Comparison of ENCODE assay signal across 10 cellular contexts in genomic region chr3:63791974-63792373, GRCh38. TPM values are rescaled to one million over a fixed set of nuclear protein-coding genes. Genes with fewer than 3 reads are reported as not detected.
A peak's percentile ranks its signal among the peaks of the same experiment; 100 is the strongest.
DNase-seq lines count a peak whose midpoint lies in the region; ATAC-seq, FAIRE-seq and TF ChIP-seq lines count a peak whose summit lies in the region.
"Had no signal": no experiment of that assay in that cellular context is flagged by ENCODE, and none has a peak within 500 bp of the region (broad histone marks: within the 10 kb centered on the region; RNA-seq: fewer than 3 reads in every experiment).

No MANE protein-coding gene starts in this region.

- no peaks in the 10 kb centered on the region for H3K79me2 ChIP-seq in K562 (ENCODE audit: control insufficient read depth, insufficient read depth, low read length)

- WGBS in K562 (ENCODE audit: insufficient coverage, low coverage, missing lambda C conversion rate): 0% methylated on average over 1 of the region's 1 CpG

- TF ChIP-seq CTCF in CD14-positive monocyte (IDR thresholded peaks at IDR 0.05): peak; percentile 17
- peak in 1 of 3 experiments; percentile 26; a peak in 1 of 6 replicates for TF ChIP-seq CTCF in K562 (IDR thresholded peaks at IDR 0.05 in 2 of 3, conservative IDR thresholded peaks at IDR 0.05 in 1 of 3; ENCODE audit: insufficient read depth in 2 of 3, low read depth in 1 of 3, low read length in 3 of 3)

- no peaks in the 10 kb centered on the region for H4K20me1 ChIP-seq in K562 (replicated peaks; ENCODE audit: control insufficient read depth, insufficient read depth, low read length)

- no peak overlapping the region for H3K27ac ChIP-seq in K562 (ENCODE audit: extremely low read depth, low read depth, low read length)
- H3K27ac ChIP-seq: HL-60 had no signal

- TF ChIP-seq EP300 in Ishikawa (IDR thresholded peaks at IDR 0.05; ENCODE audit: borderline replicate concordance) (no peak), K562 (IDR thresholded peaks at IDR 0.05; ENCODE audit: low read length) (no peak)

- H3K36me3 Mint-ChIP-seq in CD14-positive monocyte: no peaks in the 10 kb centered on the region
- no peaks in the 10 kb centered on the region for H3K36me3 Mint-ChIP-seq in T-helper 2 cell treated with Interferon-gamma antibody and Interleukin-4, amounts not matched to agents 5 μg/mL and 100 μg/mL, for 36 hours (ENCODE audit: low read depth)

- TF ChIP-seq RAD21 in Ishikawa (IDR thresholded peaks at IDR 0.05; ENCODE audit: low read depth) (peak; percentile 27; the same call in 1 of the 2 replicates), K562 (CRISPR knock-in tag; conservative IDR thresholded peaks at IDR 0.05 in 1 of 2, IDR thresholded peaks at IDR 0.05 in 1 of 2) (no peak; a peak in 1 of 4 replicates)

- no peak overlapping the region for H3K4me2 ChIP-seq in K562 (ENCODE audit: insufficient read depth, low read length)

- H3K4me1 ChIP-seq in K562 (replicated peaks in 1 of 2; ENCODE audit: control insufficient read depth in 2 of 2, insufficient read depth in 2 of 2, low read length in 2 of 2): no peaks in the 10 kb centered on the region

- H3K9me3 ChIP-seq in K562 (replicated peaks; ENCODE audit: control insufficient read depth, insufficient read depth, low read depth, low read length): no peaks in the 10 kb centered on the region

- no TSS peak for BruUV-seq in K562 (replicated peaks; lab: Mats Ljungman, UMichigan)

- in situ Hi-C loops in K562 (cut with MboI): no loop called here

- H3K36me3 ChIP-seq in K562 (ENCODE audit: control insufficient read depth, insufficient read depth, low read length): no peaks in the 10 kb centered on the region

- no peak overlapping the region for H3K4me3 ChIP-seq in K562

- intact Hi-C loops in CD14-positive monocyte (cut with micrococcal nuclease): no loop called here
- intact Hi-C loops in K562 (cut with micrococcal nuclease): no loop called here
- intact Hi-C loops in left cardiac atrium (cut with DNase I): no loop called here

- H3K9me3 Mint-ChIP-seq in CD14-positive monocyte: peaks cover 0 to 2% (median 0%) of the 10 kb centered on the region in 7 donors
- no peaks in the 10 kb centered on the region for H3K9me3 Mint-ChIP-seq in T-helper 2 cell treated with Interferon-gamma antibody and Interleukin-4, amounts not matched to agents 5 μg/mL and 100 μg/mL, for 36 hours

- no peak overlapping the region for H3K27ac Mint-ChIP-seq in CD14-positive monocyte
- no peak overlapping the region for H3K27ac Mint-ChIP-seq in T-helper 2 cell treated with Interferon-gamma antibody and Interleukin-4, amounts not matched to agents 5 μg/mL and 100 μg/mL, for 36 hours

- H2AFZ ChIP-seq in K562 (ENCODE audit: low read depth, low read length): no peak overlapping the region

- H3K9ac ChIP-seq in K562 (ENCODE audit: insufficient read depth in 1 of 2, low read depth in 2 of 2, low read length in 2 of 2): no peak overlapping the region

- peaks cover 2% of the 10 kb centered on the region for H3K4me1 Mint-ChIP-seq in CD14-positive monocyte
- H3K4me1 Mint-ChIP-seq in T-helper 2 cell treated with Interferon-gamma antibody and Interleukin-4, amounts not matched to agents 5 μg/mL and 100 μg/mL, for 36 hours (ENCODE audit: low read depth): no peaks in the 10 kb centered on the region

- CTCF ChIA-PET in K562 (lab: Yijun Ruan, JAX; ENCODE audit: low intra/inter-chr PET ratio): no interaction called here

- no peak overlapping the region for H3K4me3 Mint-ChIP-seq in CD14-positive monocyte
- H3K4me3 Mint-ChIP-seq in T-helper 2 cell treated with Interferon-gamma antibody and Interleukin-4, amounts not matched to agents 5 μg/mL and 100 μg/mL, for 36 hours: no peak overlapping the region

- TF ChIP-seq POLR2A in K562 (conservative IDR thresholded peaks at IDR 0.05): no peak

- H3K27me3 ChIP-seq in K562 (ENCODE audit: control insufficient read depth in 2 of 2, insufficient read depth in 2 of 2, low read length in 2 of 2): no peaks in the 10 kb centered on the region

- no peak for ATAC-seq in K562
- ATAC-seq in left cardiac atrium: no peak

- POLR2A ChIA-PET in K562 (lab: Yijun Ruan, JAX): no interaction called here

- DNase-seq in CD14-positive monocyte (ENCODE audit: low spot score): no peak
- no peak for DNase-seq in K562 (ENCODE audit: extremely low read depth in 1 of 4, low spot score in 3 of 4)
- DNase-seq in medulla oblongata (ENCODE audit: extremely low spot score): peak; percentile 29
- no peak for DNase-seq in activated T-cell treated with anti-CD3 and anti-CD28 coated beads, Interleukin-2, amount 50 U/mL, for 48 hours
- DNase-seq in left cardiac atrium: no peak
- no peak for DNase-seq in T-helper 2 cell treated with Interferon-gamma antibody and Interleukin-4, amounts not matched to agents 5 μg/mL and 100 μg/mL, for 36 hours (ENCODE audit: low spot score)
- DNase-seq in COLO668 (lab: John Stamatoyannopoulos, UW; ENCODE audit: unreplicated experiment): no peak

- H3K9me1 ChIP-seq in K562 (ENCODE audit: control insufficient read depth, insufficient read depth, low read length): no peaks in the 10 kb centered on the region

- FAIRE-seq in K562 (lab: Jason Lieb, UNC): no peak

- peaks cover 0 to 2% (median 0%) of the 10 kb centered on the region in 3 donors for H3K27me3 Mint-ChIP-seq in CD14-positive monocyte (ENCODE audit: low read depth in 3 of 3)
- H3K27me3 Mint-ChIP-seq in T-helper 2 cell treated with Interferon-gamma antibody and Interleukin-4, amounts not matched to agents 5 μg/mL and 100 μg/mL, for 36 hours (ENCODE audit: low read depth): peaks cover 1% of the 10 kb centered on the region

TF ChIP-seq in Ishikawa, 13 proteins besides CTCF, POLR2A, EP300 and RAD21:
- TF ChIP-seq CREB1 (IDR thresholded peaks at IDR 0.05; ENCODE audit: low read depth): no peak
- no peak for TF ChIP-seq FOXM1 (IDR thresholded peaks at IDR 0.05; ENCODE audit: borderline replicate concordance, low read depth)
- TF ChIP-seq CEBPB (IDR thresholded peaks at IDR 0.05): no peak
- TF ChIP-seq TEAD4 (IDR thresholded peaks at IDR 0.05): no peak
TF ChIP-seq in Ishikawa: peak in this region for 0.

TF ChIP-seq in K562, 482 proteins besides CTCF, POLR2A, EP300 and RAD21:
- TF ChIP-seq TCF3 (CRISPR knock-in tag; IDR thresholded peaks at IDR 0.05): no peak
- TF ChIP-seq CUX1 (CRISPR knock-in tag; IDR thresholded peaks at IDR 0.05): no peak
- TF ChIP-seq CEBPB (tag; IDR thresholded peaks at IDR 0.05): peak; percentile 48
- no peak for TF ChIP-seq HCFC1 (IDR thresholded peaks at IDR 0.05; ENCODE audit: low read depth, low read length)
TF ChIP-seq in K562: peak in this region for 1.

RNA-seq across cellular contexts. Expression of gene C3orf49, which starts 27.1 kb away (rescaled TPM):
- polyA plus RNA-seq in CD14-positive monocyte (not detected), K562 (2011; rRNA removed) (not detected in 2 replicates), K562 (2014; fragmentation: Illumina TruSeq; extraction: Trizol) (not detected in 2 replicates), K562 (2014; fragmentation: Nextera tagmentation; extraction: Ambion mirVana) (not detected), K562 (2014; rRNA removed) (not detected in 2 replicates)
- total RNA-seq in K562 (2011; cell fraction: chromatin; rRNA removed; ENCODE audit: low replicate concordance): not detected in 2 replicates
- total RNA-seq in K562 (2011; cell fraction: nucleolus; rRNA removed): not detected in 2 replicates
- not detected in 2 replicates for total RNA-seq in K562 (2011; cell fraction: nucleoplasm; rRNA removed)
- total RNA-seq in K562 (2014; rRNA removed) (not detected in 2 replicates), K562 (2014; rRNA removed; fragmentation: Illumina TruSeq; extraction: Trizol) (not detected in 2 replicates), K562 (2015; rRNA removed; fragmentation: Illumina TruSeq; extraction: Trizol) (not detected in 2 replicates), K562 (2021) (not detected in 2 replicates), left cardiac atrium (not detected)
- polyA plus RNA-seq in K562 (2011; cell fraction: cytosol; rRNA removed): not detected in 2 replicates
- polyA plus RNA-seq in K562 (2011; cell fraction: nucleus; rRNA removed): not detected in 2 replicates
- polyA plus RNA-seq in K562 (2012): 0.07 TPM in 1 of 2 replicates, not detected in the other
- not detected in 2 replicates for polyA minus RNA-seq in K562 (2011; rRNA and poly(A)+ RNA removed)
- not detected in 2 replicates for polyA minus RNA-seq in K562 (2011; cell fraction: cytosol; rRNA and poly(A)+ RNA removed)
- polyA minus RNA-seq in K562 (2011; cell fraction: nucleus; rRNA and poly(A)+ RNA removed): not detected in 2 replicates
- total RNA-seq: T-helper 1 cell treated with Interleukin-12 subunit alpha and Interleukin-12 subunit beta and Interleukin-4 antibody, amounts not matched to agents 30 ng/mL and 1 ng/mL, for 36 hours had no signal
